In genomic region chr9:93456504-93456903, GRCh38 we compare ENCODE assay signal across 11 cellular contexts. TPM values are rescaled to one million over a fixed set of nuclear protein-coding genes. Genes with fewer than 3 reads are reported as not detected.
DNase-seq lines count a peak whose midpoint lies in the region; ATAC-seq and TF ChIP-seq lines count a peak whose summit lies in the region.
"Had no signal": no experiment of that assay in that cellular context is flagged by ENCODE, and none has a peak within 500 bp of the region (broad histone marks: within the 10 kb centered on the region; RNA-seq: fewer than 3 reads in every experiment).

No MANE protein-coding gene starts in this region.

- no peak overlapping the region for H3K4me2 ChIP-seq in H9 (ENCODE audit: insufficient read depth, insufficient read length, low read length)

- no peak for TF ChIP-seq CTCF in NB4 (IDR thresholded peaks at IDR 0.05; ENCODE audit: low read depth, low read length)
- TF ChIP-seq CTCF in gastrocnemius medialis (IDR thresholded peaks at IDR 0.05 in 4 of 5, conservative IDR thresholded peaks at IDR 0.05 in 1 of 5), result no peak
- no peak for TF ChIP-seq CTCF in H9 (conservative IDR thresholded peaks at IDR 0.05)
- no peak for TF ChIP-seq CTCF in right lobe of liver (IDR thresholded peaks at IDR 0.05)

- peaks cover 60% of the 10 kb centered on the region for H3K4me1 Mint-ChIP-seq in activated CD4-positive, alpha-beta T cell treated with anti-CD3 and anti-CD28 coated beads, Interleukin-2, amount 10 ng/mL, durations not matched to agents 24 days and 14 days
- H3K4me1 Mint-ChIP-seq in activated naive CD8-positive, alpha-beta T cell (ENCODE audit: low read depth), result peaks cover 73% of the 10 kb centered on the region
- H3K4me1 Mint-ChIP-seq in H9, result peaks cover 47 to 53% of the 10 kb centered on the region in 2 experiments

- intact Hi-C loops in activated CD4-positive, alpha-beta T cell treated with anti-CD3 and anti-CD28 coated beads, Interleukin-2, amount 10 ng/mL, durations not matched to agents 24 days and 14 days (cut with micrococcal nuclease), result no loop called here
- intact Hi-C loops in gastrocnemius medialis (cut with DNase I; ENCODE audit: low total_unique reads), result no loop called here
- intact Hi-C loops in right lobe of liver (cut with DNase I), result no loop called here

- H2AFZ ChIP-seq in H9 (ENCODE audit: low read length), result no peak overlapping the region

- H4K8ac ChIP-seq in H9 (replicated peaks; ENCODE audit: insufficient read length, low read depth, low read length), result no peak overlapping the region

- no peak overlapping the region for H2BK15ac ChIP-seq in H9 (ENCODE audit: low read depth, low read length)

- peaks cover 13% of the 10 kb centered on the region for H3K23me2 ChIP-seq in H9 (ENCODE audit: insufficient read length, low read depth, low read length, poor library complexity, severe bottlenecking)

- no peak overlapping the region for H3K14ac ChIP-seq in H9 (ENCODE audit: insufficient read depth, low read length)

- no peak overlapping the region for H4K91ac ChIP-seq in H9 (ENCODE audit: insufficient read length, low read depth, low read length)

- TF ChIP-seq POLR2A in NB4 (IDR thresholded peaks at IDR 0.05; ENCODE audit: extremely low read depth, insufficient read length) (no peak), gastrocnemius medialis (IDR thresholded peaks at IDR 0.05) (no peak), right lobe of liver (IDR thresholded peaks at IDR 0.05) (no peak)

- no peaks in the 10 kb centered on the region for H3K27me3 Mint-ChIP-seq in activated CD4-positive, alpha-beta T cell treated with anti-CD3 and anti-CD28 coated beads, Interleukin-2, amount 10 ng/mL, durations not matched to agents 24 days and 14 days
- H3K27me3 Mint-ChIP-seq in activated naive CD8-positive, alpha-beta T cell, result no peaks in the 10 kb centered on the region
- no peaks in the 10 kb centered on the region for H3K27me3 Mint-ChIP-seq in H9 (ENCODE audit: low read depth)

- ATAC-seq in gastrocnemius medialis (no peak), GM21526 (IDR thresholded peaks at IDR 0.05; ENCODE audit: low FRiP score, unreplicated experiment) (no peak), right lobe of liver (no peak)
- ATAC-seq: sciatic nerve had no signal

- no peak overlapping the region for H3K56ac ChIP-seq in H9 (ENCODE audit: insufficient read length, low read depth, low read length)

- H2BK120ac ChIP-seq in H9 (ENCODE audit: low read depth, low read length, poor library complexity, severe bottlenecking), result no peak overlapping the region

- H3K4me3 ChIP-seq in NB4 (ENCODE audit: low read depth, low read length), result no peak overlapping the region
- H3K4me3 ChIP-seq in gastrocnemius medialis, result no peak overlapping the region
- H3K4me3 ChIP-seq in right lobe of liver, result no peak overlapping the region

- H3K27ac Mint-ChIP-seq in activated CD4-positive, alpha-beta T cell treated with anti-CD3 and anti-CD28 coated beads, Interleukin-2, amount 10 ng/mL, durations not matched to agents 24 days and 14 days, result no peak overlapping the region
- H3K27ac Mint-ChIP-seq in activated naive CD8-positive, alpha-beta T cell, result peak overlapping the region; percentile 46
- no peak overlapping the region for H3K27ac Mint-ChIP-seq in H9

- H2BK20ac ChIP-seq in H9 (ENCODE audit: low read depth, low read length, poor library complexity, severe bottlenecking), result no peak overlapping the region

- H3K27me3 ChIP-seq in gastrocnemius medialis (no peaks in the 10 kb centered on the region), H9 (ENCODE audit: insufficient read depth, low read length) (no peaks in the 10 kb centered on the region), right lobe of liver (no peaks in the 10 kb centered on the region)

- H3K9ac ChIP-seq in H9 (ENCODE audit: extremely low read depth, insufficient read length, low read length), result no peak overlapping the region

- H3K27ac ChIP-seq in gastrocnemius medialis, result peak overlapping the region in 3 of 4 donors; percentile 38 to 99 (median 96)
- no peak overlapping the region for H3K27ac ChIP-seq in H9 (ENCODE audit: insufficient read length, low read depth, low read length)
- no peak overlapping the region for H3K27ac ChIP-seq in right lobe of liver

- H3K18ac ChIP-seq in H9 (ENCODE audit: insufficient read length, low read depth, low read length), result no peak overlapping the region

- H4K20me1 ChIP-seq in H9 (ENCODE audit: control insufficient read depth, insufficient read depth, insufficient read length), result no peaks in the 10 kb centered on the region

- H3K9me3 ChIP-seq in gastrocnemius medialis, result no peaks in the 10 kb centered on the region
- H3K9me3 ChIP-seq in H9 (ENCODE audit: control insufficient read depth, low read depth, low read length), result no peaks in the 10 kb centered on the region
- H3K9me3 ChIP-seq in right lobe of liver, result no peaks in the 10 kb centered on the region

- peak overlapping the region; percentile 6 for H3K4me3 Mint-ChIP-seq in activated CD4-positive, alpha-beta T cell treated with anti-CD3 and anti-CD28 coated beads, Interleukin-2, amount 10 ng/mL, durations not matched to agents 24 days and 14 days
- H3K4me3 Mint-ChIP-seq in activated naive CD8-positive, alpha-beta T cell, result peak overlapping the region; percentile 38
- H3K4me3 Mint-ChIP-seq in H9, result no peak overlapping the region

- no peak overlapping the region for H3K23ac ChIP-seq in H9 (ENCODE audit: insufficient read length, low read depth, low read length)

- H3T11ph ChIP-seq in H9 (ENCODE audit: low read length), result no peak overlapping the region

- peaks cover 38% of the 10 kb centered on the region for H3K79me2 ChIP-seq in H9 (ENCODE audit: insufficient read depth, low read length)

- H2BK12ac ChIP-seq in H9 (ENCODE audit: insufficient read length, low read depth, low read length), result no peak overlapping the region

- H3K79me1 ChIP-seq in H9 (ENCODE audit: insufficient read depth, low read depth, low read length, poor library complexity, severe bottlenecking), result peaks cover 10% of the 10 kb centered on the region

- no peak overlapping the region for H2AK5ac ChIP-seq in H9 (ENCODE audit: insufficient read length, low read length)

- H3K36me3 Mint-ChIP-seq in activated CD4-positive, alpha-beta T cell treated with anti-CD3 and anti-CD28 coated beads, Interleukin-2, amount 10 ng/mL, durations not matched to agents 24 days and 14 days (ENCODE audit: low read depth), result peaks cover 51% of the 10 kb centered on the region
- H3K36me3 Mint-ChIP-seq in activated naive CD8-positive, alpha-beta T cell, result peaks cover 17% of the 10 kb centered on the region
- H3K36me3 Mint-ChIP-seq in H9 (ENCODE audit: insufficient read depth in 1 of 3, low read depth in 3 of 3), result peaks cover 0 to 6% (median 1%) of the 10 kb centered on the region in 3 experiments; a peak in 4 of 7 replicates

- in situ Hi-C loops in gastrocnemius medialis (cut with MboI; ENCODE audit: low sequenced_read_pairs in 4 of 4), result loop anchor here (5.0 to 25.0 kb wide), 4 partner anchors 106 to 344 kb away; no protein-coding TSS in a partner anchor

- H3K36me3 ChIP-seq in gastrocnemius medialis (no peaks in the 10 kb centered on the region), right lobe of liver (no peaks in the 10 kb centered on the region)

- H3K4me1 ChIP-seq in gastrocnemius medialis (peaks cover 61 to 74% of the 10 kb centered on the region in 2 donors), H9 (ENCODE audit: insufficient read depth, low read length) (peaks cover 8% of the 10 kb centered on the region; the same call in 1 of the 2 replicates), right lobe of liver (peaks cover 0 to 41% (median 14%) of the 10 kb centered on the region in 4 donors)

- H3K9me3 Mint-ChIP-seq in activated CD4-positive, alpha-beta T cell treated with anti-CD3 and anti-CD28 coated beads, Interleukin-2, amount 10 ng/mL, durations not matched to agents 24 days and 14 days, result no peaks in the 10 kb centered on the region
- no peaks in the 10 kb centered on the region for H3K9me3 Mint-ChIP-seq in activated naive CD8-positive, alpha-beta T cell (ENCODE audit: low read depth)
- no peaks in the 10 kb centered on the region; a peak in 1 of 5 replicates for H3K9me3 Mint-ChIP-seq in H9

- no CpG with 5 or more reads among the region's 2 CpGs for WGBS in H9 (ENCODE audit: extremely low coverage, insufficient read length, low lambda C conversion rate)
- WGBS in right lobe of liver (ENCODE audit: insufficient coverage, low coverage, low lambda C conversion rate, missing lambda C conversion rate), result 35% methylated on average over 2 of the region's 2 CpGs

- no peak for DNase-seq in activated CD4-positive, alpha-beta T cell treated with anti-CD3 and anti-CD28 coated beads, Interleukin-2, amount 10 ng/mL, durations not matched to agents 24 days and 14 days
- DNase-seq in activated CD4-positive, alpha-beta T cell treated with anti-CD3 and anti-CD28 coated beads, Interleukin-2, amount 50 U/mL, for 1 hour, result no peak
- DNase-seq in NB4 (ENCODE audit: low read depth) (peak; percentile 32), gastrocnemius medialis (no peak), H9 (no peak), right lobe of liver (no peak)
- DNase-seq: activated CD4-positive, alpha-beta T cell treated with anti-CD3 and anti-CD28 coated beads, Interleukin-2, amount 50 U/mL, for 48 hours; SHP77 treated with DMSO at 0.1 percent for 48 hours had no signal

- no peak overlapping the region for H3K4ac ChIP-seq in H9 (ENCODE audit: low read depth, low read length)

- H2BK5ac ChIP-seq in H9 (ENCODE audit: insufficient read length, low read length), result no peak overlapping the region

- no peak overlapping the region for H4K5ac ChIP-seq in H9 (ENCODE audit: insufficient read length, low read depth, low read length)

RNA-seq across cellular contexts. Expression of gene FAM120AOS, which starts 3.1 kb away (rescaled TPM):
- total RNA-seq in activated CD4-positive, alpha-beta T cell treated with anti-CD3 and anti-CD28 coated beads, Interleukin-2, amount 10 ng/mL, durations not matched to agents 24 days and 14 days, result 31.6 and 33.9 TPM in 2 replicates
- 10 to 100 TPM; 22.8 to 49.5 (median 32.4) TPM for total RNA-seq in gastrocnemius medialis
- 53.6 and 53.7 TPM in 2 replicates for total RNA-seq in H9 (2021)
- total RNA-seq in right lobe of liver, result 10 to 100 TPM; 14.4 to 20.8 (median 17.9) TPM

RNA-seq across cellular contexts. Expression of gene FAM120A, which starts 5.0 kb away (rescaled TPM):
- 145 and 147 TPM in 2 replicates for total RNA-seq in activated CD4-positive, alpha-beta T cell treated with anti-CD3 and anti-CD28 coated beads, Interleukin-2, amount 10 ng/mL, durations not matched to agents 24 days and 14 days
- total RNA-seq in gastrocnemius medialis (10 to 100 TPM; 44.4 to 94.7 (median 72.3) TPM), H9 (2021) (57.3 and 57.7 TPM in 2 replicates), right lobe of liver (10 to 100 TPM; 61.9 to 92.1 (median 76.0) TPM)

Comparison
In these comparisons a context has a peak if more than half of its experiments do, and no peak if none do; other contexts are left out.
1. H3K4me3 Mint-ChIP-seq: peak in activated CD4-positive, alpha-beta T cell treated with anti-CD3 and anti-CD28 coated beads, Interleukin-2, amount 10 ng/mL, durations not matched to agents 24 days and 14 days (single experiment) and activated naive CD8-positive, alpha-beta T cell (single experiment); none in H9 (0 of 2).
2. H3K27ac ChIP-seq: peak in gastrocnemius medialis (3 of 4); none in H9 (single experiment) and right lobe of liver (0 of 3).